1 cellular context compared by ENCODE assay signal in genomic region chr1:9065213-9065751, GRCh38.
TF ChIP-seq lines count a peak whose summit lies in the region.

No MANE protein-coding gene starts in this region.

TF ChIP-seq in GM12878, 131 proteins besides CTCF, POLR2A, EP300 and RAD21:
- TF ChIP-seq SMAD5 (IDR thresholded peaks at IDR 0.05; ENCODE audit: low read depth) (no peak), FOXK2 (IDR thresholded peaks at IDR 0.05) (no peak), RFX5 (IDR thresholded peaks at IDR 0.05; ENCODE audit: low read depth, low read length) (no peak), SP1 (IDR thresholded peaks at IDR 0.05; ENCODE audit: low read depth, low read length) (no peak), IKZF1 (conservative IDR thresholded peaks at IDR 0.05) (peak; percentile 23; the same call in 1 of the 2 replicates), IRF4 (IDR thresholded peaks at IDR 0.05; ENCODE audit: low read depth, low read length) (no peak), IKZF2 (IDR thresholded peaks at IDR 0.05) (no peak; a peak in 1 of 4 replicates), ZBED1 (IDR thresholded peaks at IDR 0.05; ENCODE audit: borderline replicate concordance) (no peak), NFIC (IDR thresholded peaks at IDR 0.05; ENCODE audit: low read depth, low read length) (no peak), PRDM15 (CRISPR knock-in tag; IDR thresholded peaks at IDR 0.05) (no peak), RBBP5 (conservative IDR thresholded peaks at IDR 0.05) (no peak), SMARCA5 (IDR thresholded peaks at IDR 0.05) (peak; percentile 44; the same call in 1 of the 2 replicates), NR2C2 (IDR thresholded peaks at IDR 0.05; ENCODE audit: borderline replicate concordance, control insufficient read depth, insufficient read length, low read depth) (no peak), BCL3 (IDR thresholded peaks at IDR 0.05; ENCODE audit: borderline replicate concordance, insufficient read depth, low read depth, low read length, poor library complexity, severe bottlenecking) (no peak), LARP7 (IDR thresholded peaks at IDR 0.05) (no peak), ATF3 (IDR thresholded peaks at IDR 0.05; ENCODE audit: borderline replicate concordance, extremely low read depth, low read depth, low read length) (no peak), BACH1 (IDR thresholded peaks at IDR 0.05; ENCODE audit: borderline replicate concordance) (no peak), NRF1 (conservative IDR thresholded peaks at IDR 0.05; ENCODE audit: low read depth, low read length) (no peak), SPI1 (IDR thresholded peaks at IDR 0.05; ENCODE audit: borderline replicate concordance, insufficient read depth, low read depth, low read length) (peak; percentile 6; the same call in 1 of the 2 replicates), MTA3 (IDR thresholded peaks at IDR 0.05; ENCODE audit: borderline replicate concordance, low read length) (no peak), CREB1 (IDR thresholded peaks at IDR 0.05; ENCODE audit: low read depth) (no peak), MYB (IDR thresholded peaks at IDR 0.05; ENCODE audit: borderline replicate concordance, low read depth, low read length) (no peak), SMAD1 (IDR thresholded peaks at IDR 0.05; ENCODE audit: low read depth, partially characterized antibody) (no peak)
- TF ChIP-seq, protein P1, sequence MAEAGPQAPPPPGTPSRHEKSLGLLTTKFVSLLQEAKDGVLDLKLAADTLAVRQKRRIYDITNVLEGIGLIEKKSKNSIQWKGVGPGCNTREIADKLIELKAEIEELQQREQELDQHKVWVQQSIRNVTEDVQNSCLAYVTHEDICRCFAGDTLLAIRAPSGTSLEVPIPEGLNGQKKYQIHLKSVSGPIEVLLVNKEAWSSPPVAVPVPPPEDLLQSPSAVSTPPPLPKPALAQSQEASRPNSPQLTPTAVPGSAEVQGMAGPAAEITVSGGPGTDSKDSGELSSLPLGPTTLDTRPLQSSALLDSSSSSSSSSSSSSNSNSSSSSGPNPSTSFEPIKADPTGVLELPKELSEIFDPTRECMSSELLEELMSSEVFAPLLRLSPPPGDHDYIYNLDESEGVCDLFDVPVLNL (IDR thresholded peaks at IDR 0.05; ENCODE audit: low read depth, low read length), result no peak
